25 cellular contexts compared by ENCODE assay signal in the genomic region with DNA sequence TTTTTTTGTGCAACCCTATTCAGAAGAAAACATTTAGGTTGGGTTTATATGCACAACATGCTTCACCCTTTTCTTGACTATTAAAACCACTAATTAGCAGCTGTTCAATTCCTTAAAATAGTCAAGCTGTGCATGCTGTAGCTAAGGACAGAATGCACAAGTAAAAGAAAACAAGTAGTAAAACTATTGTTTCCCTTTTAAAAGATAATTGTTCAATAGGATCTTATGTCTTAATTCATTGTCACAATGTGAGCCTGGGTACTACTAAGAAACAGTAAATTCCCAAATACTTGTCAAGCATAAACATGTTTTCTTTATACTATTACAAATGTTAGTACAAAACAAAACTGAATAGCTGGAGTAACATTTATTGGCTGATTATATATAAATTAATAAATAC.
"Had no signal": no experiment of that assay in that cellular context is flagged by ENCODE, and none has a peak within 500 bp of the region (broad histone marks: within the 10 kb centered on the region; RNA-seq: fewer than 3 reads in every experiment).

No MANE protein-coding gene starts in this region.

- H3K27me3 ChIP-seq: ovary, right atrium auricular region, testis, thyroid gland, upper lobe of left lung had no signal

- H3K4me1 ChIP-seq: left lung, lower lobe of right lung, right atrium auricular region, right lobe of liver, stomach, testis, thyroid gland had no signal

- H3K27ac ChIP-seq: left lung, lower lobe of right lung, ovary, right atrium auricular region, right lobe of liver, skin epidermis, stomach, testis, thyroid gland, transverse colon, upper lobe of left lung had no signal

- DNase-seq: hippocampal formation; kidney; left colon; left lung; lower lobe of right lung; mammary epithelial cell; mesenchymal stem cell; naive B cell; natural killer cell; nephron progenitor cell; ovary; right lobe of liver; stimulated activated CD4-positive, alpha-beta T cell treated with anti-CD3 and anti-CD28 coated beads, Interleukin-12 subunit alpha, Interleukin-12 subunit beta, amount 100 ng/mL, for 4 hours; stimulated activated CD4-positive, alpha-beta T cell treated with anti-CD3 and anti-CD28 coated beads, Interleukin-15, amount 100 ng/mL, for 24 hours; stimulated activated CD4-positive, alpha-beta T cell treated with anti-CD3 and anti-CD28 coated beads, Interleukin-2, amount 100 ng/mL, for 24 hours; stimulated activated CD4-positive, alpha-beta T cell treated with anti-CD3 and anti-CD28 coated beads, Interleukin-4, amount 100 ng/mL, for 1 hour; stimulated activated naive B cell treated with anti-CD40 and anti-IgM and Interleukin-4, amounts not matched to agents 10 μg/mL and 1 μg/mL and 100 μg/mL, for 72 hours; stimulated activated naive CD8-positive, alpha-beta T cell treated with anti-CD3 and anti-CD28 coated beads, Interleukin-15, Interleukin-2, amounts not matched to agents 100 U/mL and 50 U/mL, for 24 hours; stomach; testis; thyroid gland; transverse colon; upper lobe of left lung had no signal

- H3K9me3 ChIP-seq: left lung, lower lobe of right lung, ovary, right atrium auricular region, right lobe of liver, stomach, testis, thyroid gland, transverse colon, upper lobe of left lung had no signal

- ATAC-seq: left colon; left lung; lower lobe of right lung; natural killer cell; right lobe of liver; stimulated activated naive B cell treated with anti-CD40 and anti-IgM and Interleukin-4, amounts not matched to agents 10 μg/mL and 1 μg/mL and 100 μg/mL, for 72 hours; stimulated activated naive CD8-positive, alpha-beta T cell treated with anti-CD3 and anti-CD28 coated beads, Interleukin-15, Interleukin-2, amounts not matched to agents 100 U/mL and 50 U/mL, for 24 hours had no signal

- H3K36me3 ChIP-seq: left lung, lower lobe of right lung, ovary, right atrium auricular region, right lobe of liver, stomach, thyroid gland, transverse colon, upper lobe of left lung had no signal

- H3K4me3 ChIP-seq: left lung, lower lobe of right lung, ovary, right atrium auricular region, right lobe of liver, skin epidermis, stomach, testis, thyroid gland, transverse colon, upper lobe of left lung had no signal
